21 cellular contexts compared by ENCODE assay signal in genomic region chr6:92910636-92911035, GRCh38.
"Had no signal": no experiment of that assay in that cellular context is flagged by ENCODE, and none has a peak within 500 bp of the region (broad histone marks: within the 10 kb centered on the region; RNA-seq: fewer than 3 reads in every experiment).

No MANE protein-coding gene starts in this region.

- DNase-seq: KBM-7, NCI-H1092, NCI-H1105 treated with DMSO at 0.1 percent for 48 hours, NCI-H1417 treated with DMSO at 0.1 percent for 48 hours, NCI-H146, NCI-H1694 treated with DMSO at 0.1 percent for 48 hours, NCI-H1930, NCI-H2081, NCI-H2171, NCI-H226, NCI-H446, NCI-H510A, NCI-H524 treated with DMSO at 0.1 percent for 48 hours, NCI-H69, NCI-H774, Right ventricle myocardium superior, RPMI8226, SIG-M5 had no signal

- H3K27ac ChIP-seq: SJSA1, SK-N-MC had no signal

- FAIRE-seq: RCC 7860 had no signal

- H3K4me1 ChIP-seq: SJSA1 had no signal

- H3K36me3 ChIP-seq: SJSA1 had no signal

- H3K4me3 ChIP-seq: SJSA1, SK-N-MC had no signal

- H3K9me3 ChIP-seq: SJSA1 had no signal

- H3K27me3 ChIP-seq: SJSA1 had no signal
